10 cellular contexts compared by ENCODE assay signal in the genomic region with DNA sequence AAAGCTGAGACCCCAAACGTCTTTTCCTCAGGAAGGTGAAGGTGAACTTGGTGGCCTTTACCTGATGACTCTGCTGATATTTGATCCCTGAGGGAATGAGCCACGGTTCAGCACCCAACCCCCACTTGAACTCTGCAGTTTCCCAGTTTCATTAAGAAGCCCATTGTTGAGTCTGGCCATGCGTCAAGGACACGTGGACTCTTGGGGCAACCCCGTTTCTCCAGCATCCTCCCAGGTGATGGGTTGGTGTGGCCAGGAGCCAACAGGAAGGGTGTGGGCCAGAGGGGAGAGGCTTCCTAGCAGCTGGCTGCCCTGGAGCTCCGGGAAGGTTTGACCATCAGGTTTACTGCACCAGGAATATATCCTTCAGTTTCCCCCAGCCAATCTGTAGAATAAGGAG. TPM values are rescaled to one million over a fixed set of nuclear protein-coding genes. Genes with fewer than 3 reads are reported as not detected.
DNase-seq lines count a peak whose midpoint lies in the region; ATAC-seq and TF ChIP-seq lines count a peak whose summit lies in the region.
"Had no signal": no experiment of that assay in that cellular context is flagged by ENCODE, and none has a peak within 500 bp of the region (broad histone marks: within the 10 kb centered on the region; RNA-seq: fewer than 3 reads in every experiment).

No MANE protein-coding gene starts in this region.

- peak overlapping the region; percentile 52 for H3K27ac ChIP-seq in angular gyrus (ENCODE audit: low read depth, low read length)

- intact Hi-C loops in left colon (cut with DNase I, micrococcal nuclease) = no loop called here

- TF ChIP-seq RAD21 in Ishikawa (IDR thresholded peaks at IDR 0.05; ENCODE audit: low read depth) = no peak

- ATAC-seq in left colon (peak; percentile 84), GM18870 (IDR thresholded peaks at IDR 0.05; ENCODE audit: unreplicated experiment) (no peak), GM18498 (IDR thresholded peaks at IDR 0.05; ENCODE audit: unreplicated experiment) (no peak)
- ATAC-seq: stimulated activated naive CD8-positive, alpha-beta T cell treated with anti-CD3 and anti-CD28 coated beads, Interleukin-15, Interleukin-2, amounts not matched to agents 100 U/mL and 50 U/mL, for 24 hours had no signal

- DNase-seq in A172 (ENCODE audit: low spot score) = peak; percentile 57
- peak; percentile 89 to 96 for DNase-seq in left colon
- DNase-seq in activated CD4-positive, alpha-beta T cell treated with anti-CD3 and anti-CD28 coated beads, Interleukin-2, amount 50 U/mL, for 4 hours = no peak
- no peak for DNase-seq in activated effector memory CD4-positive, alpha-beta T cell treated with anti-CD3 and anti-CD28 coated beads, Interleukin-2, amount 50 U/mL, for 16 hours
- DNase-seq: stimulated activated CD4-positive, alpha-beta T cell treated with anti-CD3 and anti-CD28 coated beads, Interleukin-12 subunit alpha, Interleukin-12 subunit beta, amount 100 ng/mL, for 4 hours; stimulated activated naive CD8-positive, alpha-beta T cell treated with anti-CD3 and anti-CD28 coated beads, Interleukin-15, Interleukin-2, amounts not matched to agents 100 U/mL and 50 U/mL, for 24 hours had no signal

- no peak for TF ChIP-seq EP300 in Ishikawa (IDR thresholded peaks at IDR 0.05; ENCODE audit: borderline replicate concordance)

TF ChIP-seq in Ishikawa, 13 proteins besides CTCF, POLR2A, EP300 and RAD21:
- no peak for TF ChIP-seq CREB1 (IDR thresholded peaks at IDR 0.05; ENCODE audit: low read depth)
- TF ChIP-seq, protein P1, sequence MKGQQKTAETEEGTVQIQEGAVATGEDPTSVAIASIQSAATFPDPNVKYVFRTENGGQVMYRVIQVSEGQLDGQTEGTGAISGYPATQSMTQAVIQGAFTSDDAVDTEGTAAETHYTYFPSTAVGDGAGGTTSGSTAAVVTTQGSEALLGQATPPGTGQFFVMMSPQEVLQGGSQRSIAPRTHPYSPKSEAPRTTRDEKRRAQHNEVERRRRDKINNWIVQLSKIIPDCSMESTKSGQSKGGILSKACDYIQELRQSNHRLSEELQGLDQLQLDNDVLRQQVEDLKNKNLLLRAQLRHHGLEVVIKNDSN (IDR thresholded peaks at IDR 0.05) = peak; percentile 58; the same call in 1 of the 2 replicates
- peak; percentile 53 for TF ChIP-seq NFIC (IDR thresholded peaks at IDR 0.05)
- TF ChIP-seq, protein P2, sequence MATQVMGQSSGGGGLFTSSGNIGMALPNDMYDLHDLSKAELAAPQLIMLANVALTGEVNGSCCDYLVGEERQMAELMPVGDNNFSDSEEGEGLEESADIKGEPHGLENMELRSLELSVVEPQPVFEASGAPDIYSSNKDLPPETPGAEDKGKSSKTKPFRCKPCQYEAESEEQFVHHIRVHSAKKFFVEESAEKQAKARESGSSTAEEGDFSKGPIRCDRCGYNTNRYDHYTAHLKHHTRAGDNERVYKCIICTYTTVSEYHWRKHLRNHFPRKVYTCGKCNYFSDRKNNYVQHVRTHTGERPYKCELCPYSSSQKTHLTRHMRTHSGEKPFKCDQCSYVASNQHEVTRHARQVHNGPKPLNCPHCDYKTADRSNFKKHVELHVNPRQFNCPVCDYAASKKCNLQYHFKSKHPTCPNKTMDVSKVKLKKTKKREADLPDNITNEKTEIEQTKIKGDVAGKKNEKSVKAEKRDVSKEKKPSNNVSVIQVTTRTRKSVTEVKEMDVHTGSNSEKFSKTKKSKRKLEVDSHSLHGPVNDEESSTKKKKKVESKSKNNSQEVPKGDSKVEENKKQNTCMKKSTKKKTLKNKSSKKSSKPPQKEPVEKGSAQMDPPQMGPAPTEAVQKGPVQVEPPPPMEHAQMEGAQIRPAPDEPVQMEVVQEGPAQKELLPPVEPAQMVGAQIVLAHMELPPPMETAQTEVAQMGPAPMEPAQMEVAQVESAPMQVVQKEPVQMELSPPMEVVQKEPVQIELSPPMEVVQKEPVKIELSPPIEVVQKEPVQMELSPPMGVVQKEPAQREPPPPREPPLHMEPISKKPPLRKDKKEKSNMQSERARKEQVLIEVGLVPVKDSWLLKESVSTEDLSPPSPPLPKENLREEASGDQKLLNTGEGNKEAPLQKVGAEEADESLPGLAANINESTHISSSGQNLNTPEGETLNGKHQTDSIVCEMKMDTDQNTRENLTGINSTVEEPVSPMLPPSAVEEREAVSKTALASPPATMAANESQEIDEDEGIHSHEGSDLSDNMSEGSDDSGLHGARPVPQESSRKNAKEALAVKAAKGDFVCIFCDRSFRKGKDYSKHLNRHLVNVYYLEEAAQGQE (IDR thresholded peaks at IDR 0.05; ENCODE audit: low read depth) = no peak
- no peak for TF ChIP-seq TAF1 (IDR thresholded peaks at IDR 0.05; ENCODE audit: low read depth)
- TF ChIP-seq TCF12 (IDR thresholded peaks at IDR 0.05; ENCODE audit: low read depth) = no peak
- TF ChIP-seq, protein P3, sequence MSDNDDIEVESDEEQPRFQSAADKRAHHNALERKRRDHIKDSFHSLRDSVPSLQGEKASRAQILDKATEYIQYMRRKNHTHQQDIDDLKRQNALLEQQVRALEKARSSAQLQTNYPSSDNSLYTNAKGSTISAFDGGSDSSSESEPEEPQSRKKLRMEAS (IDR thresholded peaks at IDR 0.05) = peak; percentile 70
- no peak for TF ChIP-seq FOXM1 (IDR thresholded peaks at IDR 0.05; ENCODE audit: borderline replicate concordance, low read depth)
- TF ChIP-seq TEAD4 (IDR thresholded peaks at IDR 0.05) = no peak
- TF ChIP-seq EGR1 (IDR thresholded peaks at IDR 0.05) = no peak
- TF ChIP-seq ZBTB7A (IDR thresholded peaks at IDR 0.05; ENCODE audit: low read depth) = no peak
- TF ChIP-seq YY1 (IDR thresholded peaks at IDR 0.05; ENCODE audit: low read depth) = no peak
- no peak for TF ChIP-seq CEBPB (IDR thresholded peaks at IDR 0.05)
TF ChIP-seq in Ishikawa: peak in this region for 3.

RNA-seq across cellular contexts. Expression of a gene that starts 59.5 kb away (rescaled TPM):
- 26.5 and 35.0 TPM in 2 replicates for total RNA-seq in A172 (2014; rRNA removed; shearing (Covaris generic))
- total RNA-seq in left colon = 100 to 1,000 TPM in 1 of 2 donors, 10 to 100 TPM in 1; 94.0 to 196 TPM

Comparison
In these comparisons a context has a peak if more than half of its experiments do, and no peak if none do; other contexts are left out.
1. DNase-seq: peak in A172 (single experiment) and left colon (2 of 2); none in activated CD4-positive, alpha-beta T cell treated with anti-CD3 and anti-CD28 coated beads, Interleukin-2, amount 50 U/mL, for 4 hours (0 of 2) and activated effector memory CD4-positive, alpha-beta T cell treated with anti-CD3 and anti-CD28 coated beads, Interleukin-2, amount 50 U/mL, for 16 hours (single experiment).